In genomic region chr16:70422543-70422942, GRCh38 we compare ENCODE assay signal across 21 cellular contexts. TPM values are rescaled to one million over a fixed set of nuclear protein-coding genes. Genes with fewer than 3 reads are reported as not detected.
DNase-seq lines count a peak whose midpoint lies in the region; ATAC-seq and TF ChIP-seq lines count a peak whose summit lies in the region.
"Had no signal": no experiment of that assay in that cellular context is flagged by ENCODE, and none has a peak within 500 bp of the region (broad histone marks: within the 10 kb centered on the region; RNA-seq: fewer than 3 reads in every experiment).

No MANE protein-coding gene starts in this region.

- TF ChIP-seq CTCF in cardiac muscle cell (IDR thresholded peaks at IDR 0.05; ENCODE audit: low read depth, low read length) (no peak), left ventricle myocardium inferior (IDR thresholded peaks at IDR 0.05; ENCODE audit: borderline replicate concordance) (no peak), brain (conservative IDR thresholded peaks at IDR 0.05) (no peak), nephron (IDR thresholded peaks at IDR 0.05; ENCODE audit: unreplicated experiment in 3 of 3) (no peak)

- no peak overlapping the region for H3K4me3 Mint-ChIP-seq in brain
- H3K4me3 Mint-ChIP-seq in nephron, result no peak overlapping the region
- H3K4me3 Mint-ChIP-seq: activated CD4-positive, alpha-beta T cell treated with anti-CD3 and anti-CD28 coated beads for 36 hours; stimulated activated naive CD8-positive, alpha-beta T cell treated with anti-CD3 and anti-CD28 coated beads, Interleukin-15, amount 100 ng/mL, for 72 hours had no signal

- intact Hi-C loops in left ventricle myocardium inferior (cut with micrococcal nuclease), result no loop called here

- H3K27me3 ChIP-seq in cardiac muscle cell (no peaks in the 10 kb centered on the region), left ventricle myocardium inferior (ENCODE audit: low read depth) (no peaks in the 10 kb centered on the region)
- H3K27me3 ChIP-seq: sigmoid colon, transverse colon had no signal

- ATAC-seq in HG03025 (IDR thresholded peaks at IDR 0.05; ENCODE audit: low FRiP score, unreplicated experiment), result no peak
- ATAC-seq: activated CD4-positive, alpha-beta T cell treated with anti-CD3 and anti-CD28 coated beads for 36 hours; stimulated activated naive CD8-positive, alpha-beta T cell treated with anti-CD3 and anti-CD28 coated beads, Interleukin-15, amount 100 ng/mL, for 72 hours had no signal

- H3K4me1 ChIP-seq in cardiac muscle cell (ENCODE audit: low read depth), result peaks cover 65% of the 10 kb centered on the region
- H3K4me1 ChIP-seq in left ventricle myocardium inferior, result peaks cover 76% of the 10 kb centered on the region

- DNase-seq in cardiac muscle cell (ENCODE audit: low read depth in 1 of 2, low spot score in 1 of 2), result no peak
- no peak for DNase-seq in left ventricle myocardium inferior
- no peak for DNase-seq in NCI-H510A treated with DMSO at 0.1 percent for 48 hours (lab: John Stamatoyannopoulos, UW)
- no peak for DNase-seq in activated T-cell treated with anti-CD3 and anti-CD28 coated beads, Interleukin-2, amount 50 U/mL, for 48 hours
- DNase-seq in amniotic stem cell (lab: John Stamatoyannopoulos, UW), result no peak
- DNase-seq: activated CD4-positive, alpha-beta T cell treated with anti-CD3 and anti-CD28 coated beads for 36 hours; activated effector memory CD4-positive, alpha-beta T cell treated with anti-CD3 and anti-CD28 coated beads, Interleukin-2, amount 50 U/mL, for 16 hours; anterior cingulate cortex; DMS153; effector memory CD4-positive, alpha-beta T cell; H7; MM.1S; NCI-H226; sigmoid colon; stimulated activated CD4-positive, alpha-beta T cell treated with anti-CD3 and anti-CD28 coated beads, Interleukin-1b, Interleukin-23, amount 100 ng/mL, for 48 hours; stimulated activated naive CD8-positive, alpha-beta T cell treated with anti-CD3 and anti-CD28 coated beads, Interleukin-15, amount 100 ng/mL, for 72 hours; transverse colon had no signal

- H3K27ac Mint-ChIP-seq in brain (peak overlapping the region in 3 of 5 experiments; percentile 55 to 70 (median 61)), nephron (peak overlapping the region; percentile 44 to 67 (median 44))
- H3K27ac Mint-ChIP-seq: activated CD4-positive, alpha-beta T cell treated with anti-CD3 and anti-CD28 coated beads for 36 hours; stimulated activated naive CD8-positive, alpha-beta T cell treated with anti-CD3 and anti-CD28 coated beads, Interleukin-15, amount 100 ng/mL, for 72 hours had no signal

- H3K36me3 ChIP-seq in cardiac muscle cell (no peaks in the 10 kb centered on the region), left ventricle myocardium inferior (no peaks in the 10 kb centered on the region)
- H3K36me3 ChIP-seq: transverse colon had no signal

- H3K9me3 ChIP-seq in cardiac muscle cell (ENCODE audit: low read depth) (no peaks in the 10 kb centered on the region), left ventricle myocardium inferior (replicated peaks) (no peaks in the 10 kb centered on the region)
- H3K9me3 ChIP-seq: sigmoid colon, transverse colon had no signal

- no peaks in the 10 kb centered on the region for H3K9me3 Mint-ChIP-seq in brain
- no peaks in the 10 kb centered on the region for H3K9me3 Mint-ChIP-seq in nephron
- H3K9me3 Mint-ChIP-seq: stimulated activated naive CD8-positive, alpha-beta T cell treated with anti-CD3 and anti-CD28 coated beads, Interleukin-15, amount 100 ng/mL, for 72 hours had no signal

- peak overlapping the region; percentile 62 for H3K27ac ChIP-seq in cardiac muscle cell
- no peak overlapping the region for H3K27ac ChIP-seq in left ventricle myocardium inferior (replicated peaks)
- H3K27ac ChIP-seq: parathyroid adenoma, sigmoid colon, transverse colon had no signal

- H3K36me3 Mint-ChIP-seq in brain (peaks cover 12% of the 10 kb centered on the region), nephron (ENCODE audit: low read depth) (peaks cover 31% of the 10 kb centered on the region)

- H3K4me3 ChIP-seq in cardiac muscle cell (no peak overlapping the region), left ventricle myocardium inferior (no peak overlapping the region)
- H3K4me3 ChIP-seq: sigmoid colon, transverse colon had no signal

- H3K27me3 Mint-ChIP-seq in brain, result peaks cover 3% of the 10 kb centered on the region
- H3K27me3 Mint-ChIP-seq in nephron (ENCODE audit: low read depth), result no peaks in the 10 kb centered on the region
- H3K27me3 Mint-ChIP-seq: activated CD4-positive, alpha-beta T cell treated with anti-CD3 and anti-CD28 coated beads for 36 hours; stimulated activated naive CD8-positive, alpha-beta T cell treated with anti-CD3 and anti-CD28 coated beads, Interleukin-15, amount 100 ng/mL, for 72 hours had no signal

- H3K4me1 Mint-ChIP-seq in brain (peaks cover 50% of the 10 kb centered on the region), nephron (peaks cover 36% of the 10 kb centered on the region)

RNA-seq across cellular contexts. Expression of gene ST3GAL2, which starts 16.4 kb away (rescaled TPM):
- total RNA-seq in cardiac muscle cell (87.3 and 115 TPM in 2 replicates), left ventricle myocardium inferior (22.3 TPM)
- polyA plus RNA-seq in cardiac muscle cell (46.1 and 50.9 TPM in 2 replicates), brain (ENCODE audit: insufficient read depth, low read depth, low replicate concordance) (17.3 TPM)

RNA-seq across cellular contexts. Expression of gene FCSK, which starts 31.9 kb away (rescaled TPM):
- total RNA-seq in cardiac muscle cell (13.8 and 22.5 TPM in 2 replicates), left ventricle myocardium inferior (7.4 TPM)
- polyA plus RNA-seq in cardiac muscle cell (10.2 and 12.0 TPM in 2 replicates), brain (ENCODE audit: insufficient read depth, low read depth, low replicate concordance) (9.1 TPM)
